ENCODE assay signal across 19 cellular contexts in the genomic region with DNA sequence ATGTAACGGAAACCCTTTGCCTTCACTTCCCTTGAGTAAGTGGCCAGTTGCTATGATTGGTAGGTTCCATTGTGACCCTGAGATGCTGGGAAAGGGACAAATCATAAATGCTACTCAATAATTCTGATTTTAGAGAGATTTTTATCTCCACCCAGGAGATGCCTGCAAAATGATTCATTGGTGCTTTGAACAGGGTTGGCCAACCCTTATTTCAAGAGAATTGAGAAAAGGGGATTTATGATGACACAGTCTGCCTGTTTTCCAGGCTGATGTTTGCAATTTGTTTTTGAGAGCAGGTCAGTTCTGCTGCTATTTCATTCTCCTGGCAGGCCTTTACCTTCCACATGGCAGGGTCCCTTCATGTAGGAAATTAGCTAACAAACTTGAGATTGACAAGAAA. TPM values are rescaled to one million over a fixed set of nuclear protein-coding genes. Genes with fewer than 3 reads are reported as not detected.
"Had no signal": no experiment of that assay in that cellular context is flagged by ENCODE, and none has a peak within 500 bp of the region (broad histone marks: within the 10 kb centered on the region; RNA-seq: fewer than 3 reads in every experiment).

No MANE protein-coding gene starts in this region.

- H3K9me3 ChIP-seq: esophagus squamous epithelium, mucosa of descending colon, neutrophil, psoas muscle had no signal

- H3K4me1 ChIP-seq: esophagus squamous epithelium, foreskin keratinocyte had no signal

- H3K4me3 ChIP-seq: esophagus squamous epithelium, mucosa of descending colon, psoas muscle, skin epidermis had no signal

- DNase-seq: effector memory CD8-positive, alpha-beta T cell; esophagus squamous epithelium; head of caudate nucleus; hippocampal formation; mucosa of descending colon; naive thymus-derived CD8-positive, alpha-beta T cell; psoas muscle; stimulated activated CD4-positive, alpha-beta T cell treated with anti-CD3 and anti-CD28 coated beads, Interleukin-2, amount 100 ng/mL, for 24 hours; stimulated activated CD4-positive, alpha-beta T cell treated with anti-CD3 and anti-CD28 coated beads, Interleukin-4, amount 100 ng/mL, for 4 hours; stimulated activated naive B cell treated with anti-CD40 and anti-IgM and Interleukin-4, amounts not matched to agents 10 μg/mL and 1 μg/mL and 100 μg/mL, for 72 hours had no signal

- FAIRE-seq: colon, islet of Langerhans, urothelium cell line had no signal

- H3K27ac ChIP-seq: esophagus squamous epithelium, foreskin keratinocyte, neutrophil, psoas muscle, skin epidermis had no signal

- ATAC-seq: effector memory CD8-positive, alpha-beta T cell; foreskin keratinocyte; left lobe of liver; naive thymus-derived CD8-positive, alpha-beta T cell; psoas muscle; sciatic nerve; stimulated activated naive B cell treated with anti-CD40 and anti-IgM and Interleukin-4, amounts not matched to agents 10 μg/mL and 1 μg/mL and 100 μg/mL, for 72 hours had no signal

RNA-seq across cellular contexts. Expression of a gene that starts 22.6 kb away (rescaled TPM):
- polyA plus RNA-seq: foreskin keratinocyte had no signal

RNA-seq across cellular contexts. Expression of a gene that starts 55.2 kb away (rescaled TPM):
- polyA plus RNA-seq: foreskin keratinocyte, neural cell, psoas muscle had no signal
